9 cellular contexts compared by ENCODE assay signal in the genomic region with DNA sequence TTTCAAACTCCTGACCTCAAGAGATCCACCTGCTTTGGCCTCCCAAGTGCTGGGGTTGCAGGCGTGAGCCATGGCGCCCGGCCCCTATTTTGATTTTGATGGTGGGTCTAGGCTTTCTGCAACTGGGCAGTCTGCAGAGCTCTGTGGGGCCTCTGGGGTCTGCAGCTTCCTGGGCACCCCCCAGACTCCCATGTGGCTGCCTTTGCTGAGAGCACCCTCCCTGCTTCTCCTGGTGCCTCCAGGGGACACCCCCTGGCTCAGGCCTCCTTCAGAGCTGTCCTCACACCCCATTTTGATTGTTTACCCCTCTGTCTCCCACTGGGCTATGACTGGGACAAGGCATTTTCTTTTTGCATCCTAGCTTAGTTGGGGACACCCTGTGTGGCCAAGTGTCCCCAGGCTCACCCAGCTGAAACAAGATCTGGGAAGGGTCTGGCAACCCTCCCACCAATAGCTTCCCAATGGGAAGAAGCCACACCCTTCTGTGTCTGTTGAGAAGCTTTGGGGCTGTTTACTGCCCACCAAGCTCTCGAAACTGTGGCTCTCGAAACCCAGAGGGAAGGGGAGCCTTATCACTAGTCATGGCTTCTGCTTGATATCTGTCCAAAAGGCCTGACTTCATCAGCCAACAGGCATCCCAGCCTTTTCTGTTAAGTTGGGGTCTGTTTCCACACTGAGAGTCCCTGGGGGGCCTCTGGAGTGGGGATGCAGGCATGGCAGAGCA.
DNase-seq lines count a peak whose midpoint lies in the region; ATAC-seq and TF ChIP-seq lines count a peak whose summit lies in the region.
"Had no signal": no experiment of that assay in that cellular context is flagged by ENCODE, and none has a peak within 500 bp of the region (broad histone marks: within the 10 kb centered on the region; RNA-seq: fewer than 3 reads in every experiment).

No MANE protein-coding gene starts in this region.

- H3K36me3 Mint-ChIP-seq in activated T-helper 2 cell treated with anti-CD3 and anti-CD28 coated beads, Interferon-gamma antibody, Interleukin-2, Interleukin-4, amounts not matched to agents 10 μg/mL and 5 μg/mL and 100 μg/mL, durations not matched to agents 14 hours and 24 hours and 36 hours (ENCODE audit: low read depth), result no peaks in the 10 kb centered on the region

- H3K4me1 Mint-ChIP-seq in activated T-helper 2 cell treated with anti-CD3 and anti-CD28 coated beads, Interferon-gamma antibody, Interleukin-2, Interleukin-4, amounts not matched to agents 10 μg/mL and 5 μg/mL and 100 μg/mL, durations not matched to agents 14 hours and 24 hours and 36 hours (ENCODE audit: low read depth), result no peaks in the 10 kb centered on the region

- no CpG with 5 or more reads among the region's 5 CpGs for WGBS in gastroesophageal sphincter (ENCODE audit: low coverage in 1 of 2), 2 donors

- TF ChIP-seq POLR2A in gastroesophageal sphincter (IDR thresholded peaks at IDR 0.05), result no peak

- no peaks in the 10 kb centered on the region for H3K9me3 Mint-ChIP-seq in activated T-helper 2 cell treated with anti-CD3 and anti-CD28 coated beads, Interferon-gamma antibody, Interleukin-2, Interleukin-4, amounts not matched to agents 10 μg/mL and 5 μg/mL and 100 μg/mL, durations not matched to agents 14 hours and 24 hours and 36 hours

- H3K9me3 ChIP-seq in NT2/D1 (ENCODE audit: insufficient read depth, low read length) (no peaks in the 10 kb centered on the region), gastroesophageal sphincter (no peaks in the 10 kb centered on the region)

- peak; percentile 83 for DNase-seq in DMS53 (lab: John Stamatoyannopoulos, UW)
- no peak for DNase-seq in NT2/D1 (ENCODE audit: low read depth, low spot score)
- no peak for DNase-seq in NCI-H2227 (lab: John Stamatoyannopoulos, UW; ENCODE audit: unreplicated experiment)
- DNase-seq in activated T-helper 2 cell treated with anti-CD3 and anti-CD28 coated beads, Interferon-gamma antibody, Interleukin-2, Interleukin-4, amounts not matched to agents 10 μg/mL and 5 μg/mL and 100 μg/mL, durations not matched to agents 14 hours and 24 hours and 36 hours (ENCODE audit: low spot score), result no peak
- DNase-seq in NCI-H524 treated with DMSO at 0.1 percent for 48 hours (lab: John Stamatoyannopoulos, UW), result no peak
- DNase-seq: T-helper 1 cell had no signal

- H3K27ac ChIP-seq in gastroesophageal sphincter (peak overlapping the region; percentile 74 to 95 (median 88)), rectal smooth muscle tissue (ENCODE audit: low read depth, low read length) (peak overlapping the region; percentile 83)

- peak overlapping the region; percentile 36 for H3K9ac ChIP-seq in NT2/D1 (ENCODE audit: insufficient read length, low read depth)
- peak overlapping the region; percentile 62 for H3K9ac ChIP-seq in rectal smooth muscle tissue (ENCODE audit: low read length)

- H3K27me3 Mint-ChIP-seq in activated T-helper 2 cell treated with anti-CD3 and anti-CD28 coated beads, Interferon-gamma antibody, Interleukin-2, Interleukin-4, amounts not matched to agents 10 μg/mL and 5 μg/mL and 100 μg/mL, durations not matched to agents 14 hours and 24 hours and 36 hours (ENCODE audit: low read depth), result peaks cover 6% of the 10 kb centered on the region

- H3K36me3 ChIP-seq in NT2/D1 (ENCODE audit: insufficient read depth, insufficient read length, low read length) (no peaks in the 10 kb centered on the region), gastroesophageal sphincter (no peaks in the 10 kb centered on the region), rectal smooth muscle tissue (ENCODE audit: control insufficient read depth, insufficient read depth, low read length) (no peaks in the 10 kb centered on the region)

- TF ChIP-seq EP300 in gastroesophageal sphincter (IDR thresholded peaks at IDR 0.05), result no peak

- ATAC-seq in gastroesophageal sphincter, result no peak
- no peak for ATAC-seq in GM21423 (IDR thresholded peaks at IDR 0.05; ENCODE audit: unreplicated experiment)

- no peak for TF ChIP-seq CTCF in gastroesophageal sphincter (IDR thresholded peaks at IDR 0.05)

- peaks cover 4% of the 10 kb centered on the region for H3K27me3 ChIP-seq in NT2/D1 (ENCODE audit: insufficient read depth, insufficient read length)
- H3K27me3 ChIP-seq in gastroesophageal sphincter, result no peaks in the 10 kb centered on the region
- no peaks in the 10 kb centered on the region for H3K27me3 ChIP-seq in rectal smooth muscle tissue (ENCODE audit: control insufficient read depth, insufficient read depth, low read length)

- H3K4me1 ChIP-seq in NT2/D1 (ENCODE audit: insufficient read depth, insufficient read length) (peaks cover 19% of the 10 kb centered on the region), gastroesophageal sphincter (peaks cover 0 to 22% (median 13%) of the 10 kb centered on the region in 3 donors), rectal smooth muscle tissue (ENCODE audit: control insufficient read depth, insufficient read depth, low read length) (peaks cover 10% of the 10 kb centered on the region)

- H3K4me3 Mint-ChIP-seq in activated T-helper 2 cell treated with anti-CD3 and anti-CD28 coated beads, Interferon-gamma antibody, Interleukin-2, Interleukin-4, amounts not matched to agents 10 μg/mL and 5 μg/mL and 100 μg/mL, durations not matched to agents 14 hours and 24 hours and 36 hours (ENCODE audit: low read depth), result no peak overlapping the region

- intact Hi-C loops in activated T-helper 2 cell treated with anti-CD3 and anti-CD28 coated beads, Interferon-gamma antibody, Interleukin-2, Interleukin-4, amounts not matched to agents 10 μg/mL and 5 μg/mL and 100 μg/mL, durations not matched to agents 14 hours and 24 hours and 36 hours (cut with micrococcal nuclease), result no loop called here

- H3K4me3 ChIP-seq in NT2/D1 (ENCODE audit: insufficient read length, low read depth), result no peak overlapping the region
- peak overlapping the region in 1 of 2 donors; percentile 70 for H3K4me3 ChIP-seq in gastroesophageal sphincter
- H3K4me3 ChIP-seq in rectal smooth muscle tissue (ENCODE audit: low read length), result peak overlapping the region; percentile 58

- H3K27ac Mint-ChIP-seq in activated T-helper 2 cell treated with anti-CD3 and anti-CD28 coated beads, Interferon-gamma antibody, Interleukin-2, Interleukin-4, amounts not matched to agents 10 μg/mL and 5 μg/mL and 100 μg/mL, durations not matched to agents 14 hours and 24 hours and 36 hours, result no peak overlapping the region
